12 cellular contexts compared by ENCODE assay signal in the genomic region with DNA sequence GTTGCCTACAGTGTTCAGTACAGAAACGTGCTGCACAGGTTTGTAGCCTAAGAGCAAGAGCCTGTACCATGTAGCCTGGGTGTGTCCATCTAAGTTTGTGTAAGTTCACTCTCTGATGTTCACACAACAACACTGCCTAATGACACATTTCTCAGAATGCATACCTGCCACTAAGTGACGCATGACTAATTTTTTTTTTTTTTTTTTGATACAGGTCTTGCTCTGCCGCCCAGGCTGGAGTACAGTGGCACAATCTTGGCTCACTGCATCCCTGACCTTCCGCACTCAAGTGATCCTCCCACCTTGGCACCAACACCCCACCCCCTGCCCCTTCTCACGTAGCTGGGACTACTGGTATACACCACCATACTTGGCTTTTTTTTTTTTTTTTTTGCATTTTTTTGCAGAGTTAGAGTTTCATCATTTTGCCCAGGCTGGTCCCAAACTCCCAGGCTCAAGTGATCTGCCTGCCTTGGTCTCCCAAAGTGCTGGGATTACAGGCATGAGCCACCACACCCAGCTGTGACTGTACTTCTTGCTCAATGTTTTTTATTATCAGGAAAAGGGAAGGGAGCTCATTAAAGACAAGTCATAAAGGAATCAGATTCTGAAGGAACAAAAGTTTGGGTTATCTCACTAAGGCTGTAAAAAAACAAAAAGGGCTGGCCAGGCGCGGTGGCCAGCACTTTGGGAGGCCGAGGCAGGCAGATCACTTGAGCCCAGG. TPM values are rescaled to one million over a fixed set of nuclear protein-coding genes. Genes with fewer than 3 reads are reported as not detected.
DNase-seq lines count a peak whose midpoint lies in the region; ATAC-seq and TF ChIP-seq lines count a peak whose summit lies in the region.
"Had no signal": no experiment of that assay in that cellular context is flagged by ENCODE, and none has a peak within 500 bp of the region (broad histone marks: within the 10 kb centered on the region; RNA-seq: fewer than 3 reads in every experiment).

No MANE protein-coding gene starts in this region.

- intact Hi-C loops in Calu3 (cut with micrococcal nuclease; ENCODE audit: unreplicated experiment), result no loop called here

- TF ChIP-seq CTCF in Calu3 (IDR thresholded peaks at IDR 0.05; ENCODE audit: unreplicated experiment) (no peak), GM20000 (IDR thresholded peaks at IDR 0.05; ENCODE audit: extremely low read depth, missing control alignments) (no peak)

- no peaks in the 10 kb centered on the region for H3K27me3 Mint-ChIP-seq in Calu3 (ENCODE audit: unreplicated experiment)

- H3K4me1 Mint-ChIP-seq in Calu3 (ENCODE audit: low read depth, unreplicated experiment), result peaks cover 32% of the 10 kb centered on the region
- H3K4me1 Mint-ChIP-seq: stimulated activated memory B cell treated with anti-CD40 and anti-IgM and Interleukin-4, amounts not matched to agents 10 μg/mL and 1 μg/mL and 100 μg/mL, for 72 hours had no signal

- ATAC-seq in HG02852 (IDR thresholded peaks at IDR 0.05; ENCODE audit: unreplicated experiment), result no peak
- ATAC-seq: stimulated activated memory B cell treated with anti-CD40 and anti-IgM and Interleukin-4, amounts not matched to agents 10 μg/mL and 1 μg/mL and 100 μg/mL, for 72 hours had no signal

- H3K27ac Mint-ChIP-seq in Calu3 (ENCODE audit: unreplicated experiment), result peak overlapping the region; percentile 93
- H3K27ac Mint-ChIP-seq: stimulated activated memory B cell treated with anti-CD40 and anti-IgM and Interleukin-4, amounts not matched to agents 10 μg/mL and 1 μg/mL and 100 μg/mL, for 72 hours had no signal

- no TSS peak for BruUV-seq in Calu3 (replicated peaks; lab: Mats Ljungman, UMichigan)

- no peaks in the 10 kb centered on the region for H3K9me3 Mint-ChIP-seq in Calu3 (ENCODE audit: low read depth, unreplicated experiment)
- H3K9me3 Mint-ChIP-seq: stimulated activated memory B cell treated with anti-CD40 and anti-IgM and Interleukin-4, amounts not matched to agents 10 μg/mL and 1 μg/mL and 100 μg/mL, for 72 hours had no signal

- CTCF ChIA-PET in Calu3 (lab: Charles Lee), result interaction anchor here (0.6 to 1.1 kb wide), 8 partner anchors 10 to 996 kb away, joined by 3 to 7 read pairs (median 4); a partner anchor contains a TSS

- DNase-seq in Calu3 (peak; percentile 46), T1000 (lab: John Stamatoyannopoulos, UW) (peak; percentile 42), glomerular visceral epithelial cell (ENCODE audit: extremely low spot score) (peak; percentile 75), skeletal muscle cell (ENCODE audit: low read depth) (peak; percentile 32), GM20000 (ENCODE audit: low spot score) (no peak)
- no peak for DNase-seq in stimulated activated CD4-positive, alpha-beta T cell treated with anti-CD3 and anti-CD28 coated beads, Interleukin-4, amount 100 ng/mL, for 4 hours
- DNase-seq in stimulated activated naive CD4-positive, alpha-beta T cell treated with Interleukin-2 at 50 U/mL for 16 hours (lab: John Stamatoyannopoulos, UW), result no peak
- DNase-seq: COR-L47 had no signal

- peak overlapping the region; percentile 49 for H3K4me3 Mint-ChIP-seq in Calu3 (ENCODE audit: low read depth, unreplicated experiment)
- H3K4me3 Mint-ChIP-seq: stimulated activated memory B cell treated with anti-CD40 and anti-IgM and Interleukin-4, amounts not matched to agents 10 μg/mL and 1 μg/mL and 100 μg/mL, for 72 hours had no signal

- H3K4me3 ChIP-seq in skeletal muscle cell (ENCODE audit: low read depth, low read length), result no peak overlapping the region
- H3K4me3 ChIP-seq: adrenal gland, psoas muscle had no signal

- peaks cover 74% of the 10 kb centered on the region for H3K36me3 Mint-ChIP-seq in Calu3 (ENCODE audit: insufficient read depth, unreplicated experiment)
- H3K36me3 Mint-ChIP-seq: stimulated activated memory B cell treated with anti-CD40 and anti-IgM and Interleukin-4, amounts not matched to agents 10 μg/mL and 1 μg/mL and 100 μg/mL, for 72 hours had no signal

RNA-seq across cellular contexts. Expression of a gene that starts 10.0 kb away (rescaled TPM):
- total RNA-seq in Calu3 (2022), result 98.7 and 112 TPM in 2 replicates

RNA-seq across cellular contexts. Expression of a gene that starts 16.6 kb away (rescaled TPM):
- total RNA-seq in Calu3 (2022), result not detected in 2 replicates
- total RNA-seq: adrenal gland, psoas muscle had no signal

RNA-seq across cellular contexts. Expression of a gene that starts 27.1 kb away (rescaled TPM):
- 10.9 and 13.5 TPM in 2 replicates for total RNA-seq in Calu3 (2022)

RNA-seq across cellular contexts. Expression of a gene that starts 55.9 kb away (rescaled TPM):
- total RNA-seq in Calu3 (2022), result 113 and 195 TPM in 2 replicates

Comparison
In these comparisons a context has a peak if more than half of its experiments do, and no peak if none do; other contexts are left out.
1. DNase-seq: peak in Calu3 (single experiment), T1000 (single experiment), glomerular visceral epithelial cell (single experiment) and skeletal muscle cell (single experiment); none in stimulated activated CD4-positive, alpha-beta T cell treated with anti-CD3 and anti-CD28 coated beads, Interleukin-4, amount 100 ng/mL, for 4 hours (0 of 2), stimulated activated naive CD4-positive, alpha-beta T cell treated with Interleukin-2 at 50 U/mL for 16 hours (single experiment) and GM20000 (single experiment).